ENCODE assay signal across 9 cellular contexts in the genomic region with DNA sequence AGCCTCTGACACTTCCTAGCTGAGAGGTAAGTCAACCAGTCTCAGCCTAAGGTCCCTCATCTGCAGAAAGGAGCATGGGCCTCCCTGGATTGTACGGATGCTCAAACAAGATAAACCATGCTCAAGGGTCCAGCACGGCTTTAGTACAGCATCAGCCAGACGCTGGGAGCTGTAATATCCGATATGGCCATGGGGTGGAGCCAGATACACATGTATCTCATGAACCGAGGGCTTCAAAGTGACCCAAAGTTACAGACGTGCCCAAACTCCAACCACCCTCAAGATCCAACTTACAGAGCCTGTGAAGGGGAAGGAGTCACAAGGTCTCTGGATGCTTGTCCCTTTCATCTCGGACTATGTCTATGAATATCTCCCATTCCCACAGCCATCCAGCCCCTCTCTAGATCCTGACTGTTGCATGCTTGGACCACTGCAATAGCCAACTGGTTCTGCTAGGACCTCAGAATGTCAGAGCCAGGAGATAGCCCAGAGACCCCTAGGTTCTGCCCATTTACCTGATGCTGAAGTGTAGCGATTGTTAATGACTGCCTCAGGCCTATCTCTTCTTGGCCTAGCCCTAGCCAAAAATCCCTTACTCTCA.
DNase-seq lines count a peak whose midpoint lies in the region; ATAC-seq and TF ChIP-seq lines count a peak whose summit lies in the region.
"Had no signal": no experiment of that assay in that cellular context is flagged by ENCODE, and none has a peak within 500 bp of the region (broad histone marks: within the 10 kb centered on the region; RNA-seq: fewer than 3 reads in every experiment).

No MANE protein-coding gene starts in this region.

- TF ChIP-seq RAD21 in liver (IDR thresholded peaks at IDR 0.05), result peak; percentile 99

- H3K4me1 Mint-ChIP-seq in activated CD4-positive, alpha-beta T cell treated with anti-CD3 and anti-CD28 coated beads, Interleukin-2, amount 10 ng/mL, durations not matched to agents 24 days and 14 days, result peaks cover 8% of the 10 kb centered on the region

- H3K4me3 Mint-ChIP-seq in activated CD4-positive, alpha-beta T cell treated with anti-CD3 and anti-CD28 coated beads, Interleukin-2, amount 10 ng/mL, durations not matched to agents 24 days and 14 days, result no peak overlapping the region

- ATAC-seq in HG02623 (IDR thresholded peaks at IDR 0.05; ENCODE audit: unreplicated experiment) (peak; percentile 73), HG03354 (IDR thresholded peaks at IDR 0.05; ENCODE audit: poor library complexity, severe bottlenecking, unreplicated experiment) (no peak)

- H3K27me3 ChIP-seq in colonic mucosa, result no peaks in the 10 kb centered on the region
- H3K27me3 ChIP-seq in liver (ENCODE audit: control insufficient read depth in 4 of 4, insufficient read depth in 4 of 4, low read length in 3 of 4), result no peaks in the 10 kb centered on the region

- intact Hi-C loops in activated CD4-positive, alpha-beta T cell treated with anti-CD3 and anti-CD28 coated beads, Interleukin-2, amount 10 ng/mL, durations not matched to agents 24 days and 14 days (cut with micrococcal nuclease), result loop anchor here (1.0 to 5.0 kb wide), 3 partner anchors 59 to 171 kb away; no protein-coding TSS in a partner anchor
- intact Hi-C loops in colonic mucosa (cut with DNase I), result loop anchor here (2.0 to 5.0 kb wide), 2 partner anchors 148 to 169 kb away; no protein-coding TSS in a partner anchor

- no peaks in the 10 kb centered on the region for H3K27me3 Mint-ChIP-seq in activated CD4-positive, alpha-beta T cell treated with anti-CD3 and anti-CD28 coated beads, Interleukin-2, amount 10 ng/mL, durations not matched to agents 24 days and 14 days

- no peaks in the 10 kb centered on the region for H3K36me3 Mint-ChIP-seq in activated CD4-positive, alpha-beta T cell treated with anti-CD3 and anti-CD28 coated beads, Interleukin-2, amount 10 ng/mL, durations not matched to agents 24 days and 14 days (ENCODE audit: low read depth)

- TF ChIP-seq CTCF in colonic mucosa (IDR thresholded peaks at IDR 0.05) (peak; percentile 90), liver (IDR thresholded peaks at IDR 0.05; ENCODE audit: low read depth, low read length, missing input control) (peak; percentile 98)

- no peaks in the 10 kb centered on the region for H3K36me3 ChIP-seq in colonic mucosa
- no peaks in the 10 kb centered on the region for H3K36me3 ChIP-seq in liver (ENCODE audit: control insufficient read depth in 4 of 4, insufficient read depth in 3 of 4, low read depth in 1 of 4, low read length in 3 of 4)

- H3K9ac ChIP-seq in colonic mucosa (ENCODE audit: low read depth in 2 of 2, low read length in 2 of 2) (peak overlapping the region in 1 of 2 donors; percentile 17), liver (ENCODE audit: low read depth in 1 of 2, low read length in 2 of 2) (no peak overlapping the region)

- H3K4me1 ChIP-seq in colonic mucosa (no peaks in the 10 kb centered on the region), liver (ENCODE audit: control insufficient read depth in 4 of 4, insufficient read depth in 4 of 4, low read length in 3 of 4) (no peaks in the 10 kb centered on the region)

- WGBS in liver, result 16% methylated on average over 8 of the region's 8 CpGs

- H3K4me3 ChIP-seq in colonic mucosa (no peak overlapping the region), liver (ENCODE audit: low read depth in 1 of 3, low read length in 3 of 3) (no peak overlapping the region)
- H3K4me3 ChIP-seq: skin epidermis had no signal

- H3K27ac Mint-ChIP-seq in activated CD4-positive, alpha-beta T cell treated with anti-CD3 and anti-CD28 coated beads, Interleukin-2, amount 10 ng/mL, durations not matched to agents 24 days and 14 days, result no peak overlapping the region

- H3K9me3 ChIP-seq in colonic mucosa (no peaks in the 10 kb centered on the region), liver (ENCODE audit: control insufficient read depth in 4 of 4, low read length in 3 of 4) (no peaks in the 10 kb centered on the region)

- no peaks in the 10 kb centered on the region for H3K9me3 Mint-ChIP-seq in activated CD4-positive, alpha-beta T cell treated with anti-CD3 and anti-CD28 coated beads, Interleukin-2, amount 10 ng/mL, durations not matched to agents 24 days and 14 days

- H3K27ac ChIP-seq in colonic mucosa (no peak overlapping the region), liver (ENCODE audit: low read depth in 1 of 2, low read length in 2 of 2) (no peak overlapping the region)

- peak; percentile 80 for DNase-seq in GM03348 (ENCODE audit: low spot score)
- DNase-seq in NCI-H510A (lab: John Stamatoyannopoulos, UW), result peak; percentile 29
- DNase-seq in activated CD4-positive, alpha-beta T cell treated with anti-CD3 and anti-CD28 coated beads, Interleukin-2, amount 10 ng/mL, durations not matched to agents 24 days and 14 days, result peak; percentile 95
- peak; percentile 89 for DNase-seq in colonic mucosa
- peak; percentile 62 to 75 (median 70) for DNase-seq in stimulated activated CD4-positive, alpha-beta T cell treated with anti-CD3 and anti-CD28 coated beads, TNF-alpha, amount 100 ng/mL, for 48 hours (ENCODE audit: low read depth in 3 of 3)

TF ChIP-seq in liver, 16 proteins besides CTCF, POLR2A, EP300 and RAD21:
- TF ChIP-seq RXRA (IDR thresholded peaks at IDR 0.05) (no peak), TAF1 (conservative IDR thresholded peaks at IDR 0.05) (no peak), GABPA (IDR thresholded peaks at IDR 0.05 in 1 of 2, conservative IDR thresholded peaks at IDR 0.05 in 1 of 2) (no peak), FOXA1 (IDR thresholded peaks at IDR 0.05) (no peak)
- TF ChIP-seq, protein P1, sequence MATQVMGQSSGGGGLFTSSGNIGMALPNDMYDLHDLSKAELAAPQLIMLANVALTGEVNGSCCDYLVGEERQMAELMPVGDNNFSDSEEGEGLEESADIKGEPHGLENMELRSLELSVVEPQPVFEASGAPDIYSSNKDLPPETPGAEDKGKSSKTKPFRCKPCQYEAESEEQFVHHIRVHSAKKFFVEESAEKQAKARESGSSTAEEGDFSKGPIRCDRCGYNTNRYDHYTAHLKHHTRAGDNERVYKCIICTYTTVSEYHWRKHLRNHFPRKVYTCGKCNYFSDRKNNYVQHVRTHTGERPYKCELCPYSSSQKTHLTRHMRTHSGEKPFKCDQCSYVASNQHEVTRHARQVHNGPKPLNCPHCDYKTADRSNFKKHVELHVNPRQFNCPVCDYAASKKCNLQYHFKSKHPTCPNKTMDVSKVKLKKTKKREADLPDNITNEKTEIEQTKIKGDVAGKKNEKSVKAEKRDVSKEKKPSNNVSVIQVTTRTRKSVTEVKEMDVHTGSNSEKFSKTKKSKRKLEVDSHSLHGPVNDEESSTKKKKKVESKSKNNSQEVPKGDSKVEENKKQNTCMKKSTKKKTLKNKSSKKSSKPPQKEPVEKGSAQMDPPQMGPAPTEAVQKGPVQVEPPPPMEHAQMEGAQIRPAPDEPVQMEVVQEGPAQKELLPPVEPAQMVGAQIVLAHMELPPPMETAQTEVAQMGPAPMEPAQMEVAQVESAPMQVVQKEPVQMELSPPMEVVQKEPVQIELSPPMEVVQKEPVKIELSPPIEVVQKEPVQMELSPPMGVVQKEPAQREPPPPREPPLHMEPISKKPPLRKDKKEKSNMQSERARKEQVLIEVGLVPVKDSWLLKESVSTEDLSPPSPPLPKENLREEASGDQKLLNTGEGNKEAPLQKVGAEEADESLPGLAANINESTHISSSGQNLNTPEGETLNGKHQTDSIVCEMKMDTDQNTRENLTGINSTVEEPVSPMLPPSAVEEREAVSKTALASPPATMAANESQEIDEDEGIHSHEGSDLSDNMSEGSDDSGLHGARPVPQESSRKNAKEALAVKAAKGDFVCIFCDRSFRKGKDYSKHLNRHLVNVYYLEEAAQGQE (IDR thresholded peaks at IDR 0.05), result no peak

Comparison
In these comparisons a context has a peak if more than half of its experiments do, and no peak if none do; other contexts are left out.
1. DNase-seq: peak in every context shown above with its lines; median percentile 95 in activated CD4-positive, alpha-beta T cell treated with anti-CD3 and anti-CD28 coated beads, Interleukin-2, amount 10 ng/mL, durations not matched to agents 24 days and 14 days; 89 in colonic mucosa; 80 in GM03348; 70 in stimulated activated CD4-positive, alpha-beta T cell treated with anti-CD3 and anti-CD28 coated beads, TNF-alpha, amount 100 ng/mL, for 48 hours; 29 in NCI-H510A.